8 cellular contexts compared by ENCODE assay signal in the genomic region with DNA sequence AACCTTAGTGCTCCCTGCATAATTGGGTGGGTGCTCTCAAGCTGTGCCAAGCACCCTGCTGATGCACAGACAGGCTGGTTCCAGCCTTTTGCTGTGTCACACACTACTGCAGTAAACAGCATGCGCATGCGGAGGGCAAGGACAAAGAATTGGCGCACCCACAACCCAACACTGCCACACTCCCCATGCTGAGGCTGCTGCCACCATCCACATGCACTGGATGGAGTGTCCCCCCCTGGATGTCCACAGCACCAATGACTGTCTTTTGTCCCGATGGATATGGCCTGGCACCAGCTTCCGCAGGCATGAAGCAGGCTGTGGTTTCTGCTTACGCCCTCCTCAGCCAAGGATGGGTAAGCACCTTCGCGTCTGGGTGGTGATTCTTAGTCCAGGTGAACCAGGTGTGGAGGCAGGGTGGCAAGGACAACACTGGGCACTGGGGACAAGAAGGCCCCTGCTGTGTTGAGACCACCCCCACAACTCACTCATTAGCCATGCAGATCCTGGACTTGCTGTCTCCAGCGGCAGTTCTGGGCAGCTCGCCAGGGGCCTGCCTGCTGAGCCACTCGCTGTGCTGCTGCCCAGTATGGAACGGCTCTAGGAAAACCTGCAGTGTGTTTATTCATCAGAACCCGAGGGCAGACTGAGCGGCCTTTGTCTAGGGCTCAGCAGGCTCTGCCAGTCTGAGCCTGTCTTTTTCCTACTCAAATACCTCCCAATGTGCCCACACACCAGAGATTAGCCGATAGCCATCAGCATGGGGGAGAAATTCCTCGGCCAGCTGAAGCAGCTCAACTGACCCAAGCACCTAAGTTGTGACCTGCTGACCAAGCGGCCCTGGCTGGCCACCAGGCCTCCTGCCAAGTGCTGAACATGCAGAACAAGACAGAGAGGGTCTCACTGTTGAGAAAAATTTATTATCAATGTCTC. TPM values are rescaled to one million over a fixed set of nuclear protein-coding genes. Genes with fewer than 3 reads are reported as not detected.
DNase-seq lines count a peak whose midpoint lies in the region; ATAC-seq, FAIRE-seq and TF ChIP-seq lines count a peak whose summit lies in the region.

No MANE protein-coding gene starts in this region.

- DNase-seq in NCI-H2029 (lab: John Stamatoyannopoulos, UW) (peak; percentile 88), keratinocyte (ENCODE audit: low read depth, low spot score) (peak; percentile 74), tibial artery (peak in 1 of 2 donors; percentile 88), omental fat pad (ENCODE audit: low spot score) (no peak), CD14-positive monocyte (ENCODE audit: low spot score) (no peak), NCI-H226 (no peak)

- H3K36me3 Mint-ChIP-seq in brain (peaks cover 47% of the 10 kb centered on the region), CD14-positive monocyte (peaks cover 52 to 59% of the 10 kb centered on the region in 2 donors)

- no peak for ATAC-seq in omental fat pad (ENCODE audit: low FRiP score)
- ATAC-seq in GM18909 (IDR thresholded peaks at IDR 0.05; ENCODE audit: poor library complexity, unreplicated experiment), result no peak

- H4K20me1 ChIP-seq in keratinocyte (ENCODE audit: control insufficient read depth, extremely low read depth, insufficient read depth, low read length), result peaks cover 4% of the 10 kb centered on the region

- H3K4me1 Mint-ChIP-seq in brain (peaks cover 34% of the 10 kb centered on the region), CD14-positive monocyte (peaks cover 16% of the 10 kb centered on the region)

- H3K4me3 ChIP-seq in keratinocyte (ENCODE audit: control insufficient read depth in 2 of 3, extremely low read depth in 1 of 3, insufficient read depth in 2 of 3, low read depth in 1 of 3, low read length in 3 of 3) (peak overlapping the region in 1 of 3 experiments; percentile 26), tibial artery (no peak overlapping the region)

- H3K27me3 Mint-ChIP-seq in brain, result peaks cover 20% of the 10 kb centered on the region
- H3K27me3 Mint-ChIP-seq in CD14-positive monocyte (ENCODE audit: low read depth in 3 of 3), result peaks cover 0 to 2% (median 0%) of the 10 kb centered on the region in 3 donors

- TF ChIP-seq CTCF in brain (conservative IDR thresholded peaks at IDR 0.05), result no peak
- no peak for TF ChIP-seq CTCF in keratinocyte (optimal IDR thresholded peaks at IDR 0.05 in 1 of 3, IDR thresholded peaks at IDR 0.05 in 1 of 3, conservative IDR thresholded peaks at IDR 0.05 in 1 of 3; ENCODE audit: extremely low read depth in 1 of 3, insufficient read depth in 2 of 3, low read length in 3 of 3)
- TF ChIP-seq CTCF in tibial artery (IDR thresholded peaks at IDR 0.05), result no peak
- TF ChIP-seq CTCF in omental fat pad (IDR thresholded peaks at IDR 0.05), result no peak
- TF ChIP-seq CTCF in CD14-positive monocyte (IDR thresholded peaks at IDR 0.05), result no peak

- dilution Hi-C loops in keratinocyte (cut with MboI; ENCODE audit: extremely low pct_ligation_motif_present, low sequenced_read_pairs), result no loop called here

- no peak overlapping the region for H2AFZ ChIP-seq in keratinocyte (ENCODE audit: control insufficient read depth, low read length)

- H3K27me3 ChIP-seq in keratinocyte (ENCODE audit: control insufficient read depth, extremely low read depth, insufficient read depth, low read length) (no peaks in the 10 kb centered on the region), tibial artery (no peaks in the 10 kb centered on the region)

- peak overlapping the region; percentile 23 for H3K4me2 ChIP-seq in keratinocyte (ENCODE audit: control insufficient read depth, extremely low read depth, insufficient read depth, low read depth, low read length)

- H3K4me1 ChIP-seq in keratinocyte (ENCODE audit: control insufficient read depth, extremely low read depth, insufficient read depth, low read length) (peaks cover 46% of the 10 kb centered on the region), tibial artery (peaks cover 0 to 33% (median 22%) of the 10 kb centered on the region in 4 donors)

- peak; percentile 96 for FAIRE-seq in keratinocyte (lab: Jason Lieb, UNC)

- H3K36me3 ChIP-seq in keratinocyte (ENCODE audit: control insufficient read depth in 2 of 2, extremely low read depth in 1 of 2, insufficient read depth in 2 of 2, low read length in 2 of 2), result peaks cover 9 to 32% of the 10 kb centered on the region in 2 experiments
- peaks cover 23 to 45% (median 40%) of the 10 kb centered on the region in 3 donors for H3K36me3 ChIP-seq in tibial artery

- H3K27ac ChIP-seq in keratinocyte (ENCODE audit: control insufficient read depth, insufficient read depth, low read length) (peak overlapping the region; percentile 74), tibial artery (peak overlapping the region; percentile 69 to 72)

- H3K79me2 ChIP-seq in keratinocyte (ENCODE audit: control insufficient read depth, insufficient read depth, low read length), result no peaks in the 10 kb centered on the region

- H3K9me3 ChIP-seq in keratinocyte (ENCODE audit: control insufficient read depth, low read depth, low read length) (no peaks in the 10 kb centered on the region), tibial artery (no peaks in the 10 kb centered on the region)

- H3K9me1 ChIP-seq in keratinocyte (ENCODE audit: control insufficient read depth, extremely low read depth, insufficient read depth, low read length), result no peaks in the 10 kb centered on the region

- intact Hi-C loops in tibial artery (cut with DNase I; ENCODE audit: low total_unique reads), result no loop called here
- intact Hi-C loops in CD14-positive monocyte (cut with micrococcal nuclease), result no loop called here

- H3K27ac Mint-ChIP-seq in brain, result peak overlapping the region; percentile 70 to 98 (median 89)
- H3K27ac Mint-ChIP-seq in CD14-positive monocyte, result no peak overlapping the region

- peak overlapping the region in 4 of 5 experiments; percentile 0 to 64 (median 36) for H3K4me3 Mint-ChIP-seq in brain
- H3K4me3 Mint-ChIP-seq in CD14-positive monocyte, result no peak overlapping the region

- H3K9me3 Mint-ChIP-seq in brain (no peaks in the 10 kb centered on the region), CD14-positive monocyte (peaks cover 0 to 4% (median 0%) of the 10 kb centered on the region in 7 donors)

- H3K9ac ChIP-seq in keratinocyte (ENCODE audit: control insufficient read depth, extremely low read depth, insufficient read depth, low read length), result peak overlapping the region; percentile 55

RNA-seq across cellular contexts. Expression of gene NAP1L4, which starts 8.2 kb away (rescaled TPM):
- polyA plus RNA-seq in brain (ENCODE audit: insufficient read depth, low read depth, low replicate concordance) (88.6 TPM), keratinocyte (92.2 to 136 TPM (median 108 TPM) in 3 replicates), CD14-positive monocyte (10 to 100 TPM; 42.1 to 44.9 TPM)
- 384 TPM for polyA plus RNA-seq in keratinocyte (2011; ENCODE audit: low read depth)
- polyA plus RNA-seq in keratinocyte (2011; cell fraction: cytosol; rRNA removed), result 104 and 177 TPM in 2 replicates
- polyA plus RNA-seq in keratinocyte (2011; cell fraction: nucleus; rRNA removed), result 146 and 160 TPM in 2 replicates
- polyA plus RNA-seq in keratinocyte (2012; ENCODE audit: low replicate concordance), result 80.7 and 121 TPM in 2 replicates
- polyA minus RNA-seq in keratinocyte, result 56.5 to 117 TPM (median 69.2 TPM) in 3 replicates
- 68.1 TPM for polyA minus RNA-seq in keratinocyte (2011; cell fraction: cytosol; rRNA and poly(A)+ RNA removed)
- 46.6 and 92.2 TPM in 2 replicates for polyA minus RNA-seq in keratinocyte (2011; cell fraction: nucleus; rRNA and poly(A)+ RNA removed)
- 10 to 100 TPM; 58.2 to 90.0 (median 82.2) TPM for total RNA-seq in omental fat pad

RNA-seq across cellular contexts. Expression of gene CARS1, which starts 56.9 kb away (rescaled TPM):
- polyA plus RNA-seq in brain (ENCODE audit: insufficient read depth, low read depth, low replicate concordance) (63.5 TPM), keratinocyte (53.0 to 62.5 TPM (median 60.7 TPM) in 3 replicates), CD14-positive monocyte (10 to 100 TPM; 30.9 to 35.7 TPM)
- 87.1 TPM for polyA plus RNA-seq in keratinocyte (2011; ENCODE audit: low read depth)
- 41.5 and 44.0 TPM in 2 replicates for polyA plus RNA-seq in keratinocyte (2011; cell fraction: cytosol; rRNA removed)
- polyA plus RNA-seq in keratinocyte (2011; cell fraction: nucleus; rRNA removed), result 109 and 122 TPM in 2 replicates
- polyA plus RNA-seq in keratinocyte (2012; ENCODE audit: low replicate concordance), result 71.9 and 81.6 TPM in 2 replicates
- polyA minus RNA-seq in keratinocyte, result 25.4 to 41.8 TPM (median 34.8 TPM) in 3 replicates
- polyA minus RNA-seq in keratinocyte (2011; cell fraction: cytosol; rRNA and poly(A)+ RNA removed), result 43.0 TPM
- polyA minus RNA-seq in keratinocyte (2011; cell fraction: nucleus; rRNA and poly(A)+ RNA removed), result 48.7 and 60.6 TPM in 2 replicates
- total RNA-seq in omental fat pad, result 10 to 100 TPM; 40.6 to 69.7 (median 57.8) TPM

Comparison
In these comparisons a context has a peak if more than half of its experiments do, and no peak if none do; other contexts are left out.
1. DNase-seq: peak in NCI-H2029 (single experiment) and keratinocyte (single experiment); none in omental fat pad (single experiment), CD14-positive monocyte (single experiment) and NCI-H226 (single experiment).
2. H3K27ac Mint-ChIP-seq: peak in brain (5 of 5); none in CD14-positive monocyte (0 of 7).
3. H3K4me3 Mint-ChIP-seq: peak in brain (4 of 5); none in CD14-positive monocyte (0 of 2).